ENCODE assay signal across 31 cellular contexts in genomic region chr3:143064777-143065176, GRCh38.
"Had no signal": no experiment of that assay in that cellular context is flagged by ENCODE, and none has a peak within 500 bp of the region (broad histone marks: within the 10 kb centered on the region; RNA-seq: fewer than 3 reads in every experiment).

No MANE protein-coding gene starts in this region.

- H3K27ac ChIP-seq: adrenal gland, body of pancreas, esophagus muscularis mucosa, foreskin keratinocyte, gastrocnemius medialis, heart left ventricle had no signal

- H3K4me1 ChIP-seq: adrenal gland, body of pancreas, foreskin keratinocyte, gastrocnemius medialis, heart left ventricle had no signal

- H3K36me3 ChIP-seq: adrenal gland, gastrocnemius medialis had no signal

- H3K27me3 ChIP-seq: adrenal gland, body of pancreas, esophagus muscularis mucosa, foreskin keratinocyte, gastrocnemius medialis, heart left ventricle had no signal

- ATAC-seq: activated CD4-positive, alpha-beta T cell treated with anti-CD3 and anti-CD28 coated beads for 36 hours; activated CD8-positive, alpha-beta memory T cell treated with anti-CD3 and anti-CD28 coated beads, Interleukin-2, amount 10 ng/mL, durations not matched to agents 7 days and 5 days; activated CD8-positive, alpha-beta T cell treated with anti-CD3 and anti-CD28 coated beads, Interleukin-2, amount 10 ng/mL, durations not matched to agents 7 days and 5 days; body of pancreas; effector memory CD8-positive, alpha-beta T cell; foreskin keratinocyte; gastrocnemius medialis had no signal

- FAIRE-seq: colon had no signal

- DNase-seq: activated CD4-positive, alpha-beta memory T cell treated with anti-CD3 and anti-CD28 coated beads for 36 hours; activated CD4-positive, alpha-beta T cell treated with anti-CD3 and anti-CD28 coated beads for 36 hours; activated CD4-positive, alpha-beta T cell treated with anti-CD3 and anti-CD28 coated beads, Interleukin-2, amount 10 ng/mL, durations not matched to agents 24 days and 14 days; activated CD4-positive, CD25-positive, alpha-beta regulatory T cell; activated CD4-positive, CD25-positive, alpha-beta regulatory T cell treated with anti-CD3 and anti-CD28 coated beads, Interleukin-2, amount 50 U/mL, for 72 hours; activated CD8-positive, alpha-beta memory T cell treated with anti-CD3 and anti-CD28 coated beads, Interleukin-2, amount 10 ng/mL, durations not matched to agents 7 days and 5 days; activated CD8-positive, alpha-beta memory T cell treated with anti-CD3 and anti-CD28 coated beads, Interleukin-2, amount 50 U/mL, for 4 hours; activated CD8-positive, alpha-beta T cell treated with anti-CD3 and anti-CD28 coated beads, Interleukin-2, amount 10 ng/mL, durations not matched to agents 7 days and 5 days; activated effector memory CD4-positive, alpha-beta T cell treated with anti-CD3 and anti-CD28 coated beads, Interleukin-2, amount 50 U/mL, for 16 hours; activated naive CD4-positive, alpha-beta T cell treated with anti-CD3 and anti-CD28 coated beads for 36 hours; activated naive CD8-positive, alpha-beta T cell treated with anti-CD3 and anti-CD28 coated beads for 36 hours; activated naive CD8-positive, alpha-beta T cell treated with anti-CD3 and anti-CD28 coated beads, Interleukin-2, amount 50 U/mL, for 24 hours; activated T-cell treated with anti-CD3 and anti-CD28 coated beads, Interleukin-2, amount 50 U/mL, for 1 hour; activated T-cell treated with anti-CD3 and anti-CD28 coated beads, Interleukin-2, amount 50 U/mL, for 48 hours; adrenal gland; amygdala; aorta; body of pancreas; caudate nucleus; cortex of kidney; dermis blood vessel endothelial cell; effector CD4-positive, alpha-beta T cell; effector memory CD8-positive, alpha-beta T cell; erythroblast; foreskin keratinocyte; gastrocnemius medialis; glutamatergic neuron; heart left ventricle; T-helper 2 cell had no signal

- H3K4me3 ChIP-seq: adrenal gland, body of pancreas, esophagus muscularis mucosa, gastrocnemius medialis, heart left ventricle had no signal

- H3K9me3 ChIP-seq: adrenal gland, body of pancreas, esophagus muscularis mucosa, gastrocnemius medialis, heart left ventricle had no signal
